ENCODE assay signal across 8 cellular contexts in the genomic region with DNA sequence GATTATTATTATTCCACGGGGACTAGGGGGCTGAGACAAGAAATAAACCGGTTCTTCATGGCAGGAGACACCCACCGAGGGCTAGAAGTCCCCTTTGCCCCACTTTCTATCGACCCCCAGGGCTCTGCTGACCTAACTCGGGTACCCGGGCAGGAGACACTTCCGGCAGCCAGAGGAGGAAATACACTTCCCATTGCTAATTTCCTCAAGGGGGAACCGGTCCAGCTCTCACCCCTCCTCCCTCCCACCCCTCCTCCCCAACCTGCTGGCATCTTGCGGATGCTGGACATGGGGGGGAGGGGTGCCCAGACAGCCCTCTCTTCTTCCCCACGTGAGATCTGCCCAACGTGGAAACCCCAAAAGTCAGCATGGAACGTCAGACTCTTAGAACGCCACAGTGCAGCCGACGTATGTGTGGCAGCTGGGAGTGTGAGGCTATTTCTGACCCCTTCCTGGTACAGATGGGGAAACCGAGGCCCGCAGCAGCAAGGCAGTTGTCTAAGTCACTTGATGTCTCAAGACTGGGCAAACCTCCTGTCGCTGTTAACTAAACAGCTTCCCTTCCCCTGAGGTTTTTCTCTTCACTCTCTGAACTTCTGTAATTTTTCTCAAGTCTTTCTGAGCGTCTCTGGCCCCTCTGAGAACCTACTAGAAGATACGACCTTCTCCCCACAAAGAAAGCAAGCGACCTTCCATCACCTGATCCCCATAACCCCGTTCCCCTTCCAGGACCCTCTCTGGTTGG.
DNase-seq lines count a peak whose midpoint lies in the region; ATAC-seq and TF ChIP-seq lines count a peak whose summit lies in the region.

No MANE protein-coding gene starts in this region.

- no peak for TF ChIP-seq CTCF in GM20000 (IDR thresholded peaks at IDR 0.05; ENCODE audit: extremely low read depth, missing control alignments)

- peak overlapping the region; percentile 39 for H3K4me3 ChIP-seq in ACC112 (ENCODE audit: low read depth, low read length)

- peaks cover 20% of the 10 kb centered on the region for H3K4me1 ChIP-seq in ACC112 (ENCODE audit: control insufficient read depth, insufficient read depth, low read length, unreplicated experiment)

- no peaks in the 10 kb centered on the region for H3K36me3 Mint-ChIP-seq in activated naive CD8-positive, alpha-beta T cell treated with anti-CD3 and anti-CD28 coated beads, Interleukin-2, amount 50 U/mL, for 24 hours (ENCODE audit: low read depth)
- H3K36me3 Mint-ChIP-seq in memory B cell = peaks cover 3% of the 10 kb centered on the region

- peaks cover 79% of the 10 kb centered on the region for H3K27me3 Mint-ChIP-seq in activated naive CD8-positive, alpha-beta T cell treated with anti-CD3 and anti-CD28 coated beads, Interleukin-2, amount 50 U/mL, for 24 hours
- peaks cover 42% of the 10 kb centered on the region for H3K27me3 Mint-ChIP-seq in memory B cell

- no peaks in the 10 kb centered on the region for H3K79me2 ChIP-seq in ACC112 (ENCODE audit: control insufficient read depth, insufficient read depth, low read length, unreplicated experiment)

- H3K4me1 Mint-ChIP-seq in activated naive CD8-positive, alpha-beta T cell treated with anti-CD3 and anti-CD28 coated beads, Interleukin-2, amount 50 U/mL, for 24 hours = peaks cover 32% of the 10 kb centered on the region
- H3K4me1 Mint-ChIP-seq in memory B cell = peaks cover 34% of the 10 kb centered on the region

- DNase-seq in GM20000 (ENCODE audit: low spot score) (peak; percentile 32), memory B cell (ENCODE audit: low spot score in 2 of 2) (no peak), iPS-NIHi7 (ENCODE audit: extremely low spot score) (no peak), RPMI8226 (no peak)
- DNase-seq in activated naive CD8-positive, alpha-beta T cell treated with anti-CD3 and anti-CD28 coated beads, Interleukin-2, amount 50 U/mL, for 24 hours = no peak

- ATAC-seq in activated naive CD8-positive, alpha-beta T cell treated with anti-CD3 and anti-CD28 coated beads, Interleukin-2, amount 50 U/mL, for 24 hours = no peak
- ATAC-seq in memory B cell (ENCODE audit: low read depth) = peak; percentile 62
- no peak for ATAC-seq in GM18873 (IDR thresholded peaks at IDR 0.05; ENCODE audit: low FRiP score, unreplicated experiment)
- no peak for ATAC-seq in GM21737 (IDR thresholded peaks at IDR 0.05; ENCODE audit: unreplicated experiment)

- H3K27ac Mint-ChIP-seq in activated naive CD8-positive, alpha-beta T cell treated with anti-CD3 and anti-CD28 coated beads, Interleukin-2, amount 50 U/mL, for 24 hours = peak overlapping the region; percentile 26
- no peak overlapping the region for H3K27ac Mint-ChIP-seq in memory B cell

- H3K4me3 Mint-ChIP-seq in activated naive CD8-positive, alpha-beta T cell treated with anti-CD3 and anti-CD28 coated beads, Interleukin-2, amount 50 U/mL, for 24 hours = peak overlapping the region; percentile 62
- H3K4me3 Mint-ChIP-seq in memory B cell = peak overlapping the region; percentile 39

- no peaks in the 10 kb centered on the region for H3K9me3 Mint-ChIP-seq in activated naive CD8-positive, alpha-beta T cell treated with anti-CD3 and anti-CD28 coated beads, Interleukin-2, amount 50 U/mL, for 24 hours
- H3K9me3 Mint-ChIP-seq in memory B cell = no peaks in the 10 kb centered on the region

- no peaks in the 10 kb centered on the region for H3K36me3 ChIP-seq in ACC112 (ENCODE audit: insufficient read depth, low read length)

- peaks cover 21% of the 10 kb centered on the region for H3K27me3 ChIP-seq in ACC112 (ENCODE audit: insufficient read depth, low read length)

- peak overlapping the region; percentile 32 for H2AFZ ChIP-seq in ACC112 (ENCODE audit: low read length, unreplicated experiment)

- no peak overlapping the region for H3K27ac ChIP-seq in ACC112 (ENCODE audit: low read depth, low read length)
